ENCODE assay signal across 8 cellular contexts in genomic region chr9:91207889-91208651, GRCh38.
DNase-seq lines count a peak whose midpoint lies in the region; ATAC-seq, FAIRE-seq and TF ChIP-seq lines count a peak whose summit lies in the region.

No MANE protein-coding gene starts in this region.

- 19 to 34% (median 21%) methylated on average over 10 of the region's 10 CpGs for WGBS in psoas muscle, 3 donors

- TF ChIP-seq POLR2A in Peyer's patch (IDR thresholded peaks at IDR 0.05): no peak

- H3K36me3 ChIP-seq in Peyer's patch (no peaks in the 10 kb centered on the region), psoas muscle (ENCODE audit: insufficient read depth in 1 of 2, low read depth in 1 of 2) (peaks cover 0 to 9% of the 10 kb centered on the region in 2 donors)

- peak overlapping the region; percentile 77 to 82 (median 79) for H3K27ac ChIP-seq in Peyer's patch
- H3K27ac ChIP-seq in psoas muscle: peak overlapping the region; percentile 67

- H3K4me3 ChIP-seq in Peyer's patch (no peak overlapping the region), psoas muscle (peak overlapping the region; percentile 13)

- peak; percentile 78 to 79 for ATAC-seq in activated CD4-positive, CD25-positive, alpha-beta regulatory T cell treated with anti-CD3 and anti-CD28 coated beads, Interleukin-2, amount 50 U/mL, for 24 hours
- peak; percentile 90 for ATAC-seq in HG02885 (IDR thresholded peaks at IDR 0.05; ENCODE audit: poor library complexity, unreplicated experiment)
- ATAC-seq in esophagus mucosa: peak; percentile 74
- peak; percentile 47 to 84 (median 78) for ATAC-seq in psoas muscle

- no peak for DNase-seq in activated CD4-positive, CD25-positive, alpha-beta regulatory T cell (lab: John Stamatoyannopoulos, UW)
- DNase-seq in Peyer's patch: peak in 1 of 3 donors; percentile 43
- DNase-seq in psoas muscle: no peak
- no peak for DNase-seq in RCC 7860 (ENCODE audit: low spot score)
- DNase-seq in G401 (ENCODE audit: low spot score): no peak

- no peak for FAIRE-seq in RCC 7860 (lab: Jason Lieb, UNC)

- peaks cover 3 to 42% (median 15%) of the 10 kb centered on the region in 4 donors for H3K4me1 ChIP-seq in Peyer's patch
- H3K4me1 ChIP-seq in psoas muscle: peaks cover 14% of the 10 kb centered on the region

- H3K9me3 ChIP-seq in Peyer's patch: no peaks in the 10 kb centered on the region
- no peaks in the 10 kb centered on the region for H3K9me3 ChIP-seq in psoas muscle

- intact Hi-C loops in psoas muscle (cut with DNase I): no loop called here

- no peak for TF ChIP-seq CTCF in Peyer's patch (IDR thresholded peaks at IDR 0.05)
- TF ChIP-seq CTCF in psoas muscle (IDR thresholded peaks at IDR 0.05): no peak

- no peaks in the 10 kb centered on the region for H3K27me3 ChIP-seq in Peyer's patch
- no peaks in the 10 kb centered on the region for H3K27me3 ChIP-seq in psoas muscle (ENCODE audit: insufficient read depth in 3 of 3, low read length in 2 of 3)

- in situ Hi-C loops in G401 (cut with HindIII; ENCODE audit: low sequenced_read_pairs): no loop called here
